ENCODE assay signal across 8 cellular contexts in the genomic region with DNA sequence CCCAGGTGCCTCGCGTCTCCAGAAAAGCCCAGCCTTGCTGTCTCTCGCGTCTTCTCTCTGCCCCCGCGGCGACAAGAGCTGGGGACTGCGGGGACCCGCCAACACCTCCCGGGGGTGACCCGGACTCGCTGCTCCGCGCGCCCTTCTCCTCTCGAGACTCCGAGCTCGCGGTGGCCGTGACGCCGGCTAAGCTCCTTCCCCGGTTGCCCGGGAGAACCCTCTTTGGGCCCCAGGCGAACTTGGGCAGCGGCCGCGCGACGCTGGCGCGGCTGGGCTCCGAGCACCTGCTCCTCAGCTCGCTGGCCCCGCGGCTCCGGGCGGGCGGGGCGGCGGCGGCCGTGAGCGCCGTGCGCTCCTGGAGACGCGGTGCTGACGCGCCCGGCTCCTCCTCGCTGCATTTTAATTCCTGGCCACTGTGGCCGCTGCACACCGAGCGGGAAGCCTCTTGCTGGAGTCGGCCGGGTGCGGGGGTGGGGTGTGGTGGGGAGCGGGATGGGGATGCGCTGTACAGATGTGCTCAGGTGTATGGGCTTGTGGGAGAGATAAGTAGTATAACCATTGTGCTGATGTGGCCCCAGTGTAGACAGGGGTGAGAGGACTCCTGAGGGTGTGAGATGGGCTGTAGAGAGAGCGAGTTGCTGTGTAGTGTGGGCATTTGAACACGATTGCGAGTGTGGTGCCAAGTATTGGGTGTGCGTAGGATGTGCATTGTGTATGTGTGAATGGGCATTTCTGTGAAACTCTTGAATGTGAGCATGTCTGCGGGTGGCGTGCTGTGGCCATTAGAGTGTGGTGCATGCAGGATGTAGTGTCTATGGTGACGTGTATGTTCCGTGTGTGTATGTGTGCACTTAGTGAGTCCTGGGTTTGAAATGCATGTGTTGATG. TPM values are rescaled to one million over a fixed set of nuclear protein-coding genes. Genes with fewer than 3 reads are reported as not detected.
DNase-seq lines count a peak whose midpoint lies in the region; ATAC-seq and TF ChIP-seq lines count a peak whose summit lies in the region.

A gene (minus strand): TSS at position 315 of the 887 bp plus-strand sequence.

- 22% methylated on average over 28 of the region's 68 CpGs for WGBS in suprapubic skin

- TF ChIP-seq CTCF in suprapubic skin (IDR thresholded peaks at IDR 0.05), result no peak

- no peak within 1 kb of the TSS for H3K27ac Mint-ChIP-seq in activated naive CD8-positive, alpha-beta T cell treated with anti-CD3 and anti-CD28 coated beads for 36 hours

- peak within 1 kb of the TSS; percentile 13 for H3K4me3 Mint-ChIP-seq in activated naive CD8-positive, alpha-beta T cell treated with anti-CD3 and anti-CD28 coated beads for 36 hours

- H3K4me3 ChIP-seq in iPS-18c (ENCODE audit: insufficient read depth, low read depth, low read length) (peak within 1 kb of the TSS; percentile 63), suprapubic skin (peak within 1 kb of the TSS; percentile 51)

- TF ChIP-seq EP300 in suprapubic skin (IDR thresholded peaks at IDR 0.05), result no peak

- no peaks in the 10 kb centered on the region for H3K36me3 ChIP-seq in suprapubic skin

- peak in 2 of 3 experiments; percentile 9 to 75 for DNase-seq in NCI-H1417 (lab: John Stamatoyannopoulos, UW)
- no peak for DNase-seq in NCI-H1417 treated with DMSO at 0.1 percent for 48 hours (lab: John Stamatoyannopoulos, UW)
- DNase-seq in activated naive CD8-positive, alpha-beta T cell treated with anti-CD3 and anti-CD28 coated beads for 36 hours, result peak; percentile 6
- DNase-seq in suprapubic skin (ENCODE audit: low spot score in 2 of 2), result no peak
- no peak for DNase-seq in NCI-H1694 treated with DMSO at 0.1 percent for 48 hours (lab: John Stamatoyannopoulos, UW)
- DNase-seq in ureter (ENCODE audit: low spot score), result no peak

- H3K27ac ChIP-seq in suprapubic skin, result no peak within 1 kb of the TSS

- peaks cover 74% of the 10 kb centered on the region for H3K27me3 ChIP-seq in suprapubic skin

- H3K4me1 Mint-ChIP-seq in activated naive CD8-positive, alpha-beta T cell treated with anti-CD3 and anti-CD28 coated beads for 36 hours, result peaks cover 2% of the 10 kb centered on the region

- no peaks in the 10 kb centered on the region for H3K9me3 ChIP-seq in iPS-18c (ENCODE audit: control insufficient read depth, insufficient read depth, low read length)
- H3K9me3 ChIP-seq in suprapubic skin, result no peaks in the 10 kb centered on the region

- no peaks in the 10 kb centered on the region for H3K36me3 Mint-ChIP-seq in activated naive CD8-positive, alpha-beta T cell treated with anti-CD3 and anti-CD28 coated beads for 36 hours

- no peaks in the 10 kb centered on the region for H3K9me3 Mint-ChIP-seq in activated naive CD8-positive, alpha-beta T cell treated with anti-CD3 and anti-CD28 coated beads for 36 hours

- no peak for TF ChIP-seq POLR2A in suprapubic skin (IDR thresholded peaks at IDR 0.05)

- H3K4me1 ChIP-seq in suprapubic skin, result peaks cover 24% of the 10 kb centered on the region

- no peak for ATAC-seq in HG03457 (IDR thresholded peaks at IDR 0.05; ENCODE audit: unreplicated experiment)

- peaks cover 58% of the 10 kb centered on the region for H3K27me3 Mint-ChIP-seq in activated naive CD8-positive, alpha-beta T cell treated with anti-CD3 and anti-CD28 coated beads for 36 hours

RNA-seq across cellular contexts. Expression of the gene that starts here (rescaled TPM):
- not detected for total RNA-seq in activated naive CD8-positive, alpha-beta T cell treated with anti-CD3 and anti-CD28 coated beads for 36 hours
- total RNA-seq in suprapubic skin (not detected), ureter (not detected)

Comparison
In these comparisons a context has a peak if more than half of its experiments do, and no peak if none do; other contexts are left out.
1. DNase-seq: peak in NCI-H1417 (2 of 3); none in NCI-H1417 treated with DMSO at 0.1 percent for 48 hours (single experiment), suprapubic skin (0 of 2), NCI-H1694 treated with DMSO at 0.1 percent for 48 hours (single experiment) and ureter (single experiment).
2. Peak in DNase-seq in activated naive CD8-positive, alpha-beta T cell treated with anti-CD3 and anti-CD28 coated beads for 36 hours; RNA of the gene not detected or under 1 TPM.